20 cellular contexts compared by ENCODE assay signal in the genomic region with DNA sequence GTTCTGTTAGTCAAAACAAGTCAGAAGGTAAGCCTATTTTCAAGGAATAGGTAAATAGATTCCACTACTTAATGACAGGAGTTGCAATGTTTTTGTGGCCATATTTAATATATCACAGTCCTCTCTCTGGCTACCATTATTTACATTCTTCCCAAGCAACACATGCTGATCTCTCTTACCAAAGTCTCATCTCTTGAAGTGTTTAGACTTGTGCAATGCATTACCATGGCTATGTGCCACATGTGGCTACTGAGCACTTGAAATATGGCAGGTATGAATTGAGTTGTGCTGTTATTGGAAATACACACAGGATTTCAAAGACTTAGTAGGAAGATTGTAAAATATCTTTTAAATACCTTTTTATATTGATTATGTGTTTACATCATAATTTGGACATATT.
"Had no signal": no experiment of that assay in that cellular context is flagged by ENCODE, and none has a peak within 500 bp of the region (broad histone marks: within the 10 kb centered on the region; RNA-seq: fewer than 3 reads in every experiment).

No MANE protein-coding gene starts in this region.

- H3K9me3 Mint-ChIP-seq: activated naive CD8-positive, alpha-beta T cell treated with anti-CD3 and anti-CD28 coated beads for 36 hours; neural crest cell had no signal

- H3K36me3 ChIP-seq: lower lobe of right lung, prostate gland, tibial nerve, vagina had no signal

- H3K27ac Mint-ChIP-seq: activated naive CD8-positive, alpha-beta T cell treated with anti-CD3 and anti-CD28 coated beads for 36 hours; immature natural killer cell had no signal

- H3K27me3 Mint-ChIP-seq: activated naive CD8-positive, alpha-beta T cell treated with anti-CD3 and anti-CD28 coated beads for 36 hours had no signal

- H3K4me1 ChIP-seq: lower lobe of right lung, prostate gland, vagina had no signal

- H3K27ac ChIP-seq: epithelial cell of prostate, lower lobe of right lung, prostate gland, tibial nerve, vagina had no signal

- H3K9me3 ChIP-seq: lower lobe of right lung, prostate gland, tibial nerve, vagina had no signal

- H3K27me3 ChIP-seq: tibial nerve, vagina had no signal

- H3K4me3 ChIP-seq: lower lobe of right lung, prostate gland, tibial nerve, vagina had no signal

- H3K4me3 Mint-ChIP-seq: activated naive CD8-positive, alpha-beta T cell treated with anti-CD3 and anti-CD28 coated beads for 36 hours; immature natural killer cell; neural crest cell had no signal

- FAIRE-seq: bronchial epithelial cell, small intestine had no signal

- DNase-seq: activated CD4-positive, alpha-beta T cell treated with anti-CD3 and anti-CD28 coated beads for 4 hours; activated gamma-delta T cell treated with Interleukin-2 at 50 U/mL for 16 hours; activated naive CD8-positive, alpha-beta T cell treated with anti-CD3 and anti-CD28 coated beads for 36 hours; anterior cingulate cortex; foreskin melanocyte; head of caudate nucleus; immature natural killer cell; lower lobe of right lung; midbrain; right cardiac atrium; small intestine; stimulated activated CD4-positive, alpha-beta T cell treated with anti-CD3 and anti-CD28 coated beads, Interleukin-4, amount 100 ng/mL, for 24 hours; stimulated activated naive CD4-positive, alpha-beta T cell; T-helper 2 cell had no signal

- ATAC-seq: lower lobe of right lung, right cardiac atrium had no signal

- H3K36me3 Mint-ChIP-seq: activated naive CD8-positive, alpha-beta T cell treated with anti-CD3 and anti-CD28 coated beads for 36 hours; immature natural killer cell had no signal

- H3K4me1 Mint-ChIP-seq: activated naive CD8-positive, alpha-beta T cell treated with anti-CD3 and anti-CD28 coated beads for 36 hours; immature natural killer cell; neural crest cell had no signal
